In the genomic region with DNA sequence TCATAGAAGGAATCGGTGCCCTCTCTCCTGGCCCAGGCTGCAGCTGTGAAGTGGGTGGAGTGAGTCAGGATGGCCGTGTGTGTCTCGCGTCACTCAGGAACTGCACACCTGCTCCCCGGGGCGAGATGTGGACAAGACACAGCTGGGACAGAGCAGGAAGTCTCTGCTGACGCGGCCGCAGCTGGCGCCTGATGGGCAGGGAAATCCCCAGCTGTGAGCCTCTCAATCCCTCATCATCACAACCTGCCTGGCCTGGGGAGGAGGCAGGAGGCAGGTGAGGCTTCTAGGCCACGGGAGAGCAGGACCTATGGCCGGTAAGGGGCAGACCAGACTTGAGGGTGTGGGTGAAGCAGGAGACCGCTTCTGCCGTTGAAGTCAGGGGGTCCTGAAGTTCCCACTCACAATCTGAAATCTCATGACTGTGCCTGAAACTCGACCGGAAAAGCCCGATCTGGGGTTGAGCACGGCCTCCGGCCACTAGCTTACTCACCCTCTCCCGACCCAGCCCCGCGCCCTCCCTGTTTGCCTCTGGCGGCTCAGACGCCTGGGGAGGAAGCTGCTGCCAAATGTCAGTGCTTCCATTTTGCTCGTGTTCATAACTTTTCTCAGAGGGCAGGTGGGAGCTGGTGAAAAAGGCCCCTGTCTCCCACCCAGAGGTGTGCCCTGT, we compare ENCODE assay signal across 8 cellular contexts. TPM values are rescaled to one million over a fixed set of nuclear protein-coding genes. Genes with fewer than 3 reads are reported as not detected.
DNase-seq lines count a peak whose midpoint lies in the region; ATAC-seq and TF ChIP-seq lines count a peak whose summit lies in the region.

No MANE protein-coding gene starts in this region.

- H3K23ac ChIP-seq in H9 (ENCODE audit: insufficient read length, low read depth, low read length): no peak overlapping the region

- H3T11ph ChIP-seq in H9 (ENCODE audit: low read length): no peak overlapping the region

- H3K18ac ChIP-seq in H9 (ENCODE audit: insufficient read length, low read depth, low read length): no peak overlapping the region

- ATAC-seq in GM18508 (IDR thresholded peaks at IDR 0.05; ENCODE audit: insufficient read depth, unreplicated experiment): peak; percentile 48

- H3K27me3 Mint-ChIP-seq in H9 (ENCODE audit: low read depth) (no peaks in the 10 kb centered on the region; the same call in 1 of the 2 replicates), endothelial cell (ENCODE audit: unreplicated experiment) (peaks cover 8% of the 10 kb centered on the region)

- no peaks in the 10 kb centered on the region for H4K20me1 ChIP-seq in H9 (ENCODE audit: control insufficient read depth, insufficient read depth, insufficient read length)

- no peaks in the 10 kb centered on the region for H3K23me2 ChIP-seq in H9 (ENCODE audit: insufficient read length, low read depth, low read length, poor library complexity, severe bottlenecking)

- peak overlapping the region in 1 of 3 experiments; percentile 91; a peak in 2 of 7 replicates for H3K27ac Mint-ChIP-seq in H9
- H3K27ac Mint-ChIP-seq in endothelial cell (ENCODE audit: unreplicated experiment): no peak overlapping the region

- H3K79me1 ChIP-seq in H9 (ENCODE audit: insufficient read depth, low read depth, low read length, poor library complexity, severe bottlenecking): no peaks in the 10 kb centered on the region

- H3K9ac ChIP-seq in H9 (ENCODE audit: extremely low read depth, insufficient read length, low read length): no peak overlapping the region

- no peak overlapping the region for H2BK12ac ChIP-seq in H9 (ENCODE audit: insufficient read length, low read depth, low read length)

- H2BK20ac ChIP-seq in H9 (ENCODE audit: low read depth, low read length, poor library complexity, severe bottlenecking): no peak overlapping the region

- peaks cover 10 to 12% of the 10 kb centered on the region in 2 experiments for H3K4me1 Mint-ChIP-seq in H9
- H3K4me1 Mint-ChIP-seq in endothelial cell (ENCODE audit: unreplicated experiment): no peaks in the 10 kb centered on the region

- H2BK15ac ChIP-seq in H9 (ENCODE audit: low read depth, low read length): no peak overlapping the region

- no peak overlapping the region for H2AK5ac ChIP-seq in H9 (ENCODE audit: insufficient read length, low read length)

- no CpG with 5 or more reads among the region's 25 CpGs for WGBS in H9 (ENCODE audit: extremely low coverage, insufficient read length, low lambda C conversion rate)

- H4K91ac ChIP-seq in H9 (ENCODE audit: insufficient read length, low read depth, low read length): no peak overlapping the region

- no peak overlapping the region for H2AFZ ChIP-seq in H9 (ENCODE audit: low read length)

- H3K9me3 Mint-ChIP-seq in H9 (peaks cover 0 to 3% of the 10 kb centered on the region in 2 experiments; a peak in 1 of 5 replicates), endothelial cell (ENCODE audit: unreplicated experiment) (no peaks in the 10 kb centered on the region)

- no peaks in the 10 kb centered on the region for H3K79me2 ChIP-seq in H9 (ENCODE audit: insufficient read depth, low read length)

- TF ChIP-seq CTCF in H9 (conservative IDR thresholded peaks at IDR 0.05) (no peak), endothelial cell (IDR thresholded peaks at IDR 0.05; ENCODE audit: unreplicated experiment) (no peak)

- no peak overlapping the region for H3K4ac ChIP-seq in H9 (ENCODE audit: low read depth, low read length)

- no peaks in the 10 kb centered on the region for H3K9me3 ChIP-seq in H9 (ENCODE audit: control insufficient read depth, low read depth, low read length)

- no peak overlapping the region for H3K56ac ChIP-seq in H9 (ENCODE audit: insufficient read length, low read depth, low read length)

- no peak overlapping the region for H3K27ac ChIP-seq in H9 (ENCODE audit: insufficient read length, low read depth, low read length)

- no peak overlapping the region for H2BK5ac ChIP-seq in H9 (ENCODE audit: insufficient read length, low read length)

- H3K36me3 Mint-ChIP-seq in H9 (ENCODE audit: insufficient read depth in 1 of 3, low read depth in 3 of 3): peaks cover 0 to 3% (median 3%) of the 10 kb centered on the region in 3 experiments; a peak in 3 of 7 replicates
- H3K36me3 Mint-ChIP-seq in endothelial cell (ENCODE audit: low read depth, unreplicated experiment): no peaks in the 10 kb centered on the region

- DNase-seq in H9 (peak; percentile 55), NCI-H510A (lab: John Stamatoyannopoulos, UW) (peak; percentile 35), lung microvascular endothelial cell (ENCODE audit: low read depth in 2 of 2) (peak; percentile 14 to 68), HUDEP-2 (lab: John Stamatoyannopoulos, UW; ENCODE audit: unreplicated experiment in 76 of 76) (no peak), endothelial cell (ENCODE audit: low spot score) (no peak), CD1c-positive myeloid dendritic cell (ENCODE audit: extremely low spot score) (no peak)
- peak; percentile 12 to 31 for DNase-seq in activated T-helper 1 cell treated with anti-CD3 and anti-CD28 coated beads, Interleukin-2, amount 50 U/mL, for 16 hours (ENCODE audit: low read depth in 1 of 2, low spot score in 1 of 2)

- no peak overlapping the region for H3K4me2 ChIP-seq in H9 (ENCODE audit: insufficient read depth, insufficient read length, low read length)

- H3K14ac ChIP-seq in H9 (ENCODE audit: insufficient read depth, low read length): no peak overlapping the region

- no peak overlapping the region for H4K5ac ChIP-seq in H9 (ENCODE audit: insufficient read length, low read depth, low read length)

- no peak overlapping the region for H3K4me3 Mint-ChIP-seq in H9
- no peak overlapping the region for H3K4me3 Mint-ChIP-seq in endothelial cell (ENCODE audit: unreplicated experiment)

- H4K8ac ChIP-seq in H9 (replicated peaks; ENCODE audit: insufficient read length, low read depth, low read length): no peak overlapping the region

- H3K27me3 ChIP-seq in H9 (ENCODE audit: insufficient read depth, low read length): no peaks in the 10 kb centered on the region

- H2BK120ac ChIP-seq in H9 (ENCODE audit: low read depth, low read length, poor library complexity, severe bottlenecking): no peak overlapping the region

- no peaks in the 10 kb centered on the region for H3K4me1 ChIP-seq in H9 (ENCODE audit: insufficient read depth, low read length)

RNA-seq across cellular contexts. Expression of gene TRPV3, which starts 1.1 kb away (rescaled TPM):
- total RNA-seq in H9 (2021) (0.63 and 1.2 TPM in 2 replicates), lung microvascular endothelial cell (under 0.01 TPM in 1 of 2 replicates, not detected in the other), endothelial cell (ENCODE audit: unreplicated experiment) (not detected)

RNA-seq across cellular contexts. Expression of gene TRPV1, which starts 50.5 kb away (rescaled TPM):
- total RNA-seq in H9 (2021) (5.5 and 8.1 TPM in 2 replicates), lung microvascular endothelial cell (0.44 and 0.79 TPM in 2 replicates), endothelial cell (ENCODE audit: unreplicated experiment) (5.5 TPM)

Comparison
In these comparisons a context has a peak if more than half of its experiments do, and no peak if none do; other contexts are left out.
1. DNase-seq: peak in H9 (single experiment), NCI-H510A (single experiment), activated T-helper 1 cell treated with anti-CD3 and anti-CD28 coated beads, Interleukin-2, amount 50 U/mL, for 16 hours (2 of 2) and lung microvascular endothelial cell (2 of 2); none in HUDEP-2 (0 of 76), endothelial cell (single experiment) and CD1c-positive myeloid dendritic cell (single experiment).